Comparison of ENCODE assay signal across 8 cellular contexts in genomic region chr2:241617431-241618154, GRCh38. TPM values are rescaled to one million over a fixed set of nuclear protein-coding genes. Genes with fewer than 3 reads are reported as not detected.
DNase-seq lines count a peak whose midpoint lies in the region; ATAC-seq and TF ChIP-seq lines count a peak whose summit lies in the region.

No MANE protein-coding gene starts in this region.

- peaks cover 26 to 40% of the 10 kb centered on the region in 2 donors for H3K36me3 Mint-ChIP-seq in activated naive CD4-positive, alpha-beta T cell treated with anti-CD3 and anti-CD28 coated beads, Interleukin-2, amount 50 U/mL, for 72 hours

- no peaks in the 10 kb centered on the region for H3F3A ChIP-seq in MM.1S (ENCODE audit: insufficient read depth, low read length)

- H3K9me2 ChIP-seq in MM.1S (replicated peaks; ENCODE audit: insufficient read depth, low read length): no peaks in the 10 kb centered on the region

- H3K79me2 ChIP-seq in MM.1S (ENCODE audit: low read length): peaks cover 32% of the 10 kb centered on the region

- no peaks in the 10 kb centered on the region for H3K36me3 ChIP-seq in MM.1S (replicated peaks; ENCODE audit: insufficient read depth, low read length)

- no peaks in the 10 kb centered on the region for H3K27me3 ChIP-seq in MM.1S (replicated peaks; ENCODE audit: insufficient read depth, low read length)

- no peaks in the 10 kb centered on the region for H3K9me3 ChIP-seq in MM.1S (replicated peaks; ENCODE audit: insufficient read depth, low read length)

- peak in 1 of 2 donors; percentile 19 for ATAC-seq in activated naive CD4-positive, alpha-beta T cell treated with anti-CD3 and anti-CD28 coated beads, Interleukin-2, amount 50 U/mL, for 72 hours
- ATAC-seq in left lobe of liver (peak; percentile 76), GM18858 (IDR thresholded peaks at IDR 0.05; ENCODE audit: unreplicated experiment) (no peak)

- no peak for TF ChIP-seq CTCF in MM.1S (IDR thresholded peaks at IDR 0.05; ENCODE audit: low read length)

- no peak overlapping the region; the same call in 1 of the 2 replicates for H3K4me2 ChIP-seq in MM.1S (ENCODE audit: low read depth, low read length)

- H3K9ac ChIP-seq in MM.1S (ENCODE audit: low read length): no peak overlapping the region

- H3K27ac Mint-ChIP-seq in activated naive CD4-positive, alpha-beta T cell treated with anti-CD3 and anti-CD28 coated beads, Interleukin-2, amount 50 U/mL, for 72 hours: peak overlapping the region; percentile 73 to 94

- peaks cover 13 to 23% of the 10 kb centered on the region in 2 donors for H3K9me3 Mint-ChIP-seq in activated naive CD4-positive, alpha-beta T cell treated with anti-CD3 and anti-CD28 coated beads, Interleukin-2, amount 50 U/mL, for 72 hours

- DNase-seq in NCI-H510A treated with DMSO at 0.1 percent for 48 hours (lab: John Stamatoyannopoulos, UW): peak; percentile 56
- DNase-seq in NCI-H510A (lab: John Stamatoyannopoulos, UW): no peak
- DNase-seq in MM.1S: peak; percentile 38
- peak in 1 of 2 donors; percentile 25 for DNase-seq in activated naive CD4-positive, alpha-beta T cell treated with anti-CD3 and anti-CD28 coated beads, Interleukin-2, amount 50 U/mL, for 72 hours (ENCODE audit: low spot score in 2 of 2)
- no peak for DNase-seq in left lobe of liver (ENCODE audit: low spot score)
- no peak for DNase-seq in effector CD4-positive, alpha-beta T cell
- DNase-seq in amygdala (lab: John Stamatoyannopoulos, UW): no peak

- H4K20me1 ChIP-seq in MM.1S (ENCODE audit: insufficient read depth, low read length): no peaks in the 10 kb centered on the region

- no peak overlapping the region for H2AFZ ChIP-seq in MM.1S (ENCODE audit: low read length)

- H3K4me3 ChIP-seq in MM.1S (ENCODE audit: low read length): no peak overlapping the region

- H3K4me1 ChIP-seq in MM.1S (ENCODE audit: low read length): no peaks in the 10 kb centered on the region

- no peak overlapping the region for H3K27ac ChIP-seq in MM.1S (ENCODE audit: low read length)

RNA-seq across cellular contexts. Expression of gene THAP4, which starts 19.4 kb away (rescaled TPM):
- total RNA-seq in activated naive CD4-positive, alpha-beta T cell treated with anti-CD3 and anti-CD28 coated beads, Interleukin-2, amount 50 U/mL, for 72 hours: 10 to 100 TPM; 42.2 to 45.8 TPM
- total RNA-seq in left lobe of liver: 29.1 TPM

RNA-seq across cellular contexts. Expression of gene ATG4B, which starts 19.9 kb away (rescaled TPM):
- 100 to 1,000 TPM; 103 to 107 TPM for total RNA-seq in activated naive CD4-positive, alpha-beta T cell treated with anti-CD3 and anti-CD28 coated beads, Interleukin-2, amount 50 U/mL, for 72 hours
- 41.5 TPM for total RNA-seq in left lobe of liver

RNA-seq across cellular contexts. Expression of gene BOK, which starts 59.0 kb away (rescaled TPM):
- under 1 TPM in 1 of 2 donors, not detected in 1; 0.35 TPM for total RNA-seq in activated naive CD4-positive, alpha-beta T cell treated with anti-CD3 and anti-CD28 coated beads, Interleukin-2, amount 50 U/mL, for 72 hours
- total RNA-seq in left lobe of liver: 95.8 TPM

Comparison
In these comparisons a context has a peak if more than half of its experiments do, and no peak if none do; other contexts are left out.
1. DNase-seq: peak in NCI-H510A treated with DMSO at 0.1 percent for 48 hours (single experiment) and MM.1S (single experiment); none in NCI-H510A (single experiment), left lobe of liver (single experiment), effector CD4-positive, alpha-beta T cell (single experiment) and amygdala (0 of 56).
2. RNA of gene BOK, which starts 59.0 kb away (total RNA-seq): 95.8 TPM in left lobe of liver (single experiment); 0.35 TPM in activated naive CD4-positive, alpha-beta T cell treated with anti-CD3 and anti-CD28 coated beads, Interleukin-2, amount 50 U/mL, for 72 hours; every median in the first group is over 10 times any median in the second.